In the genomic region with DNA sequence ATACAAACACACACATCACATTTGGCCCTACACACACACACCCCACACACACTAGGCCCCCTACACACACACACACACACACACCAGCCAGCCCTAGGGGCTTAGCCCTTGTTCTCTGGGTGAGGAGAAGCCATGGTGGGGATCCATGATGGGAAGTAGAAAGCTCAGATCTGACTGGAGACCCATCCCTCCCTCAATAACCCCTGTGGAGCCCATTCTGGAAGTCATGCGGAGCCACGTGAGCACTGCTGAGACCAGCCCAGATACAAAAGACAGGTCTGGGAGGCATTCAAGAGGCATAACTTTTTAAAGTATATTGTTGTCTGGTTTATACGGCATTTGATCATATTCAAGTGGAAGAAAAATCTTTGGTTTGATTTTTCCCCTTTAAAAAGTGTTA, we compare ENCODE assay signal across 1 cellular context.
TF ChIP-seq lines count a peak whose summit lies in the region.

No MANE protein-coding gene starts in this region.

TF ChIP-seq in GM23338, 12 proteins besides CTCF, POLR2A, EP300 and RAD21 (continued from another document):
- TF ChIP-seq POLR2AphosphoS5 (IDR thresholded peaks at IDR 0.05; ENCODE audit: low read depth) (no peak), ZNF331 (CRISPR knock-in tag; IDR thresholded peaks at IDR 0.05; ENCODE audit: low read depth) (no peak), CREB1 (CRISPR knock-in tag; IDR thresholded peaks at IDR 0.05; ENCODE audit: low read depth) (no peak), EZH2 (IDR thresholded peaks at IDR 0.05; ENCODE audit: low read depth, unreplicated experiment) (no peak)
- TF ChIP-seq, protein P1, sequence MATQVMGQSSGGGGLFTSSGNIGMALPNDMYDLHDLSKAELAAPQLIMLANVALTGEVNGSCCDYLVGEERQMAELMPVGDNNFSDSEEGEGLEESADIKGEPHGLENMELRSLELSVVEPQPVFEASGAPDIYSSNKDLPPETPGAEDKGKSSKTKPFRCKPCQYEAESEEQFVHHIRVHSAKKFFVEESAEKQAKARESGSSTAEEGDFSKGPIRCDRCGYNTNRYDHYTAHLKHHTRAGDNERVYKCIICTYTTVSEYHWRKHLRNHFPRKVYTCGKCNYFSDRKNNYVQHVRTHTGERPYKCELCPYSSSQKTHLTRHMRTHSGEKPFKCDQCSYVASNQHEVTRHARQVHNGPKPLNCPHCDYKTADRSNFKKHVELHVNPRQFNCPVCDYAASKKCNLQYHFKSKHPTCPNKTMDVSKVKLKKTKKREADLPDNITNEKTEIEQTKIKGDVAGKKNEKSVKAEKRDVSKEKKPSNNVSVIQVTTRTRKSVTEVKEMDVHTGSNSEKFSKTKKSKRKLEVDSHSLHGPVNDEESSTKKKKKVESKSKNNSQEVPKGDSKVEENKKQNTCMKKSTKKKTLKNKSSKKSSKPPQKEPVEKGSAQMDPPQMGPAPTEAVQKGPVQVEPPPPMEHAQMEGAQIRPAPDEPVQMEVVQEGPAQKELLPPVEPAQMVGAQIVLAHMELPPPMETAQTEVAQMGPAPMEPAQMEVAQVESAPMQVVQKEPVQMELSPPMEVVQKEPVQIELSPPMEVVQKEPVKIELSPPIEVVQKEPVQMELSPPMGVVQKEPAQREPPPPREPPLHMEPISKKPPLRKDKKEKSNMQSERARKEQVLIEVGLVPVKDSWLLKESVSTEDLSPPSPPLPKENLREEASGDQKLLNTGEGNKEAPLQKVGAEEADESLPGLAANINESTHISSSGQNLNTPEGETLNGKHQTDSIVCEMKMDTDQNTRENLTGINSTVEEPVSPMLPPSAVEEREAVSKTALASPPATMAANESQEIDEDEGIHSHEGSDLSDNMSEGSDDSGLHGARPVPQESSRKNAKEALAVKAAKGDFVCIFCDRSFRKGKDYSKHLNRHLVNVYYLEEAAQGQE (IDR thresholded peaks at IDR 0.05; ENCODE audit: unreplicated experiment) = no peak
